15 cellular contexts compared by ENCODE assay signal in the genomic region with DNA sequence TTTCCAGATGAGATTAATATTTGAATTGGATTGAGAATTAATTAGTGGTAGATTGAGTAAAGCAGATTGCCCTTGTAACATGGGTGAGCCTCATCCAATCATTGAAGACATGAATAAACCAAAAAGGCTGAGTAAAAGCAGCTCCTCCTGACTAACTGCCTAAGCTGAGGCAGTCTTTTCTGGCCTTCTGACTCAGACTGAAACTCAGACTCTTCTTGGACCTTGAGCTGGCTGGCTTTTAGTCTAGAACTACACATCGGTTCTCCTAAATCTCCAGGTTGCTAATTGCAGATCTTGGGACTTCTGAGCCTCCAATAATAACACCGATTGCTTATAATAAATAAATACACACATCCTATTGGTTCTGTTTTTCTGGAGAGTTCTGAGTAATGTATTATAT. TPM values are rescaled to one million over a fixed set of nuclear protein-coding genes. Genes with fewer than 3 reads are reported as not detected.
DNase-seq lines count a peak whose midpoint lies in the region; ATAC-seq lines count a peak whose summit lies in the region.
"Had no signal": no experiment of that assay in that cellular context is flagged by ENCODE, and none has a peak within 500 bp of the region (broad histone marks: within the 10 kb centered on the region; RNA-seq: fewer than 3 reads in every experiment).

No MANE protein-coding gene starts in this region.

- intact Hi-C loops in cardiac septum (cut with DNase I) = no loop called here

- ATAC-seq in GM18520 (IDR thresholded peaks at IDR 0.05; ENCODE audit: unreplicated experiment) (peak; percentile 68), HG03175 (IDR thresholded peaks at IDR 0.05; ENCODE audit: unreplicated experiment) (peak; percentile 54), esophagus mucosa (peak; percentile 32)

- DNase-seq in GM03348 (ENCODE audit: low spot score) (peak; percentile 42), HuH-7.5 (ENCODE audit: low spot score) (no peak), cardiac septum (ENCODE audit: low spot score) (no peak), HUDEP-2 (lab: John Stamatoyannopoulos, UW; ENCODE audit: unreplicated experiment in 76 of 76) (no peak)
- DNase-seq: amygdala; CD8-positive, alpha-beta memory T cell; H9; mesendoderm; NCI-H1694; NCI-H82; nucleus accumbens; tibial artery had no signal

RNA-seq across cellular contexts. Expression of a gene that starts 24.0 kb away (rescaled TPM):
- 13.1 TPM for total RNA-seq in esophagus mucosa
- total RNA-seq in cardiac septum = 5.5 TPM

RNA-seq across cellular contexts. Expression of a gene that starts 35.6 kb away (rescaled TPM):
- total RNA-seq in esophagus mucosa (2.6 TPM), cardiac septum (0.62 TPM)

RNA-seq across cellular contexts. Expression of a gene that starts 49.3 kb away (rescaled TPM):
- 37.3 TPM for total RNA-seq in esophagus mucosa
- total RNA-seq in cardiac septum = 33.3 TPM

RNA-seq across cellular contexts. Expression of a gene that starts 56.0 kb away (rescaled TPM):
- 144 TPM for total RNA-seq in esophagus mucosa
- total RNA-seq in cardiac septum = 59.5 TPM
